ENCODE assay signal across 15 cellular contexts in genomic region chr6:50820590-50821234, GRCh38. TPM values are rescaled to one million over a fixed set of nuclear protein-coding genes. Genes with fewer than 3 reads are reported as not detected.
DNase-seq lines count a peak whose midpoint lies in the region; ATAC-seq and TF ChIP-seq lines count a peak whose summit lies in the region.
"Had no signal": no experiment of that assay in that cellular context is flagged by ENCODE, and none has a peak within 500 bp of the region (broad histone marks: within the 10 kb centered on the region; RNA-seq: fewer than 3 reads in every experiment).

No MANE protein-coding gene starts in this region.

- H3K36me3 ChIP-seq in adipocyte (ENCODE audit: control insufficient read depth, insufficient read depth, low read length, severe bottlenecking) (no peaks in the 10 kb centered on the region), subcutaneous abdominal adipose tissue (ENCODE audit: control insufficient read depth in 5 of 5, insufficient read depth in 5 of 5, low read length in 5 of 5) (no peaks in the 10 kb centered on the region)
- H3K36me3 ChIP-seq: thyroid gland had no signal

- H3K27ac ChIP-seq in subcutaneous abdominal adipose tissue (ENCODE audit: low read depth, low read length) = no peak overlapping the region
- no peak overlapping the region for H3K27ac ChIP-seq in CD4-positive, alpha-beta T cell (ENCODE audit: low read depth, low read length)
- H3K27ac ChIP-seq: thyroid gland had no signal

- peaks cover 63% of the 10 kb centered on the region for H3K27me3 Mint-ChIP-seq in activated naive CD4-positive, alpha-beta T cell treated with anti-CD3 and anti-CD28 coated beads, Interleukin-2, amount 50 U/mL, for 24 hours
- H3K27me3 Mint-ChIP-seq in activated naive CD4-positive, alpha-beta T cell treated with anti-CD3 and anti-CD28 coated beads, Interleukin-2, amount 10 ng/mL, durations not matched to agents 7 days and 5 days = peaks cover 96% of the 10 kb centered on the region
- peaks cover 93% of the 10 kb centered on the region for H3K27me3 Mint-ChIP-seq in CD4-positive, alpha-beta T cell

- no peak overlapping the region for H3K9ac ChIP-seq in adipocyte (ENCODE audit: low read length)
- H3K9ac ChIP-seq in subcutaneous abdominal adipose tissue (ENCODE audit: low read length in 5 of 5) = no peak overlapping the region

- H3K27me3 ChIP-seq in adipocyte (replicated peaks; ENCODE audit: control insufficient read depth, insufficient read depth, low read length) (peaks cover 80% of the 10 kb centered on the region), subcutaneous abdominal adipose tissue (ENCODE audit: control insufficient read depth in 5 of 5, insufficient read depth in 4 of 5, low read length in 5 of 5) (peaks cover 57 to 82% (median 72%) of the 10 kb centered on the region in 5 donors)
- H3K27me3 ChIP-seq in CD4-positive, alpha-beta T cell (ENCODE audit: control insufficient read depth, insufficient read depth, low read length) = peaks cover 90% of the 10 kb centered on the region

- H3K4me3 Mint-ChIP-seq in activated naive CD4-positive, alpha-beta T cell treated with anti-CD3 and anti-CD28 coated beads, Interleukin-2, amount 50 U/mL, for 24 hours = peak overlapping the region; percentile 11
- no peak overlapping the region for H3K4me3 Mint-ChIP-seq in activated naive CD4-positive, alpha-beta T cell treated with anti-CD3 and anti-CD28 coated beads, Interleukin-2, amount 10 ng/mL, durations not matched to agents 7 days and 5 days
- no peak overlapping the region for H3K4me3 Mint-ChIP-seq in CD4-positive, alpha-beta T cell

- CTCF ChIA-PET in activated naive CD4-positive, alpha-beta T cell treated with anti-CD3 and anti-CD28 coated beads, Interleukin-2, amount 10 ng/mL, durations not matched to agents 7 days and 5 days (lab: Charles Lee) = no interaction called here
- CTCF ChIA-PET in CD4-positive, alpha-beta T cell (lab: Charles Lee) = no interaction called here

- H3K4me1 Mint-ChIP-seq in activated naive CD4-positive, alpha-beta T cell treated with anti-CD3 and anti-CD28 coated beads, Interleukin-2, amount 50 U/mL, for 24 hours = peaks cover 12% of the 10 kb centered on the region
- H3K4me1 Mint-ChIP-seq in activated naive CD4-positive, alpha-beta T cell treated with anti-CD3 and anti-CD28 coated beads, Interleukin-2, amount 10 ng/mL, durations not matched to agents 7 days and 5 days = peaks cover 10% of the 10 kb centered on the region
- peaks cover 21% of the 10 kb centered on the region for H3K4me1 Mint-ChIP-seq in CD4-positive, alpha-beta T cell (ENCODE audit: low read depth)

- H3K4me1 ChIP-seq in adipocyte (ENCODE audit: control insufficient read depth, insufficient read depth, low read length) = no peaks in the 10 kb centered on the region
- peaks cover 0 to 19% (median 17%) of the 10 kb centered on the region in 5 donors for H3K4me1 ChIP-seq in subcutaneous abdominal adipose tissue (ENCODE audit: control insufficient read depth in 5 of 5, insufficient read depth in 5 of 5, low read length in 5 of 5)

- intact Hi-C loops in CD4-positive, alpha-beta T cell (cut with DNase I, micrococcal nuclease) = no loop called here

- no peaks in the 10 kb centered on the region for H3K36me3 Mint-ChIP-seq in activated naive CD4-positive, alpha-beta T cell treated with anti-CD3 and anti-CD28 coated beads, Interleukin-2, amount 50 U/mL, for 24 hours
- H3K36me3 Mint-ChIP-seq in activated naive CD4-positive, alpha-beta T cell treated with anti-CD3 and anti-CD28 coated beads, Interleukin-2, amount 10 ng/mL, durations not matched to agents 7 days and 5 days = peaks cover 1% of the 10 kb centered on the region
- no peaks in the 10 kb centered on the region for H3K36me3 Mint-ChIP-seq in CD4-positive, alpha-beta T cell (ENCODE audit: low read depth)

- DNase-seq in activated naive CD4-positive, alpha-beta T cell treated with anti-CD3 and anti-CD28 coated beads, Interleukin-2, amount 10 ng/mL, durations not matched to agents 7 days and 5 days = no peak
- DNase-seq in adipocyte (ENCODE audit: low read depth) = peak; percentile 3
- DNase-seq in left kidney (ENCODE audit: low read depth, low spot score) = peak; percentile 82
- DNase-seq in KG1 (lab: John Stamatoyannopoulos, UW) = no peak
- DNase-seq in CD4-positive, alpha-beta T cell = no peak
- DNase-seq in AML-193 (lab: John Stamatoyannopoulos, UW) = no peak
- DNase-seq: activated CD4-positive, CD25-positive, alpha-beta regulatory T cell treated with anti-CD3 and anti-CD28 coated beads, Interleukin-2, amount 50 U/mL, for 72 hours; activated effector memory CD4-positive, alpha-beta T cell treated with anti-CD3 and anti-CD28 coated beads, Interleukin-2, amount 50 U/mL, for 16 hours; NCI-H510A; posterior cingulate gyrus; thyroid gland had no signal

- no peak overlapping the region for H3K27ac Mint-ChIP-seq in activated naive CD4-positive, alpha-beta T cell treated with anti-CD3 and anti-CD28 coated beads, Interleukin-2, amount 50 U/mL, for 24 hours
- H3K27ac Mint-ChIP-seq in activated naive CD4-positive, alpha-beta T cell treated with anti-CD3 and anti-CD28 coated beads, Interleukin-2, amount 10 ng/mL, durations not matched to agents 7 days and 5 days = no peak overlapping the region
- no peak overlapping the region for H3K27ac Mint-ChIP-seq in CD4-positive, alpha-beta T cell

- POLR2A ChIA-PET in CD4-positive, alpha-beta T cell (lab: Charles Lee) = no interaction called here

- TF ChIP-seq CTCF in CD4-positive, alpha-beta T cell (IDR thresholded peaks at IDR 0.05) = no peak

- H3K9me3 ChIP-seq in adipocyte (ENCODE audit: control insufficient read depth, low read length) (no peaks in the 10 kb centered on the region), subcutaneous abdominal adipose tissue (ENCODE audit: control insufficient read depth in 5 of 5, low read length in 5 of 5) (no peaks in the 10 kb centered on the region)
- no peaks in the 10 kb centered on the region for H3K9me3 ChIP-seq in CD4-positive, alpha-beta T cell (ENCODE audit: control insufficient read depth, low read length)
- H3K9me3 ChIP-seq: thyroid gland had no signal

- ATAC-seq in CD4-positive, alpha-beta T cell (ENCODE audit: poor library complexity) = no peak
- ATAC-seq: left lobe of liver had no signal

- H3K9me3 Mint-ChIP-seq in activated naive CD4-positive, alpha-beta T cell treated with anti-CD3 and anti-CD28 coated beads, Interleukin-2, amount 50 U/mL, for 24 hours = no peaks in the 10 kb centered on the region
- no peaks in the 10 kb centered on the region for H3K9me3 Mint-ChIP-seq in activated naive CD4-positive, alpha-beta T cell treated with anti-CD3 and anti-CD28 coated beads, Interleukin-2, amount 10 ng/mL, durations not matched to agents 7 days and 5 days
- H3K9me3 Mint-ChIP-seq in CD4-positive, alpha-beta T cell = no peaks in the 10 kb centered on the region

- H3K4me3 ChIP-seq in adipocyte (ENCODE audit: low read length) (no peak overlapping the region), subcutaneous abdominal adipose tissue (ENCODE audit: low read depth in 1 of 5, low read length in 5 of 5) (peak overlapping the region in 4 of 5 donors; percentile 24 to 51 (median 44))
- H3K4me3 ChIP-seq: thyroid gland had no signal

RNA-seq across cellular contexts. Expression of gene TFAP2B, which starts 2.0 kb away (rescaled TPM):
- not detected for total RNA-seq in CD4-positive, alpha-beta T cell
- total RNA-seq: Daoy, left lobe of liver, thyroid gland had no signal

Comparison
In these comparisons a context has a peak if more than half of its experiments do, and no peak if none do; other contexts are left out.
1. DNase-seq: peak in adipocyte (single experiment) and left kidney (single experiment); none in activated naive CD4-positive, alpha-beta T cell treated with anti-CD3 and anti-CD28 coated beads, Interleukin-2, amount 10 ng/mL, durations not matched to agents 7 days and 5 days (single experiment), KG1 (single experiment), CD4-positive, alpha-beta T cell (0 of 10) and AML-193 (0 of 2).